Comparison of ENCODE assay signal across 1 cellular context in the genomic region with DNA sequence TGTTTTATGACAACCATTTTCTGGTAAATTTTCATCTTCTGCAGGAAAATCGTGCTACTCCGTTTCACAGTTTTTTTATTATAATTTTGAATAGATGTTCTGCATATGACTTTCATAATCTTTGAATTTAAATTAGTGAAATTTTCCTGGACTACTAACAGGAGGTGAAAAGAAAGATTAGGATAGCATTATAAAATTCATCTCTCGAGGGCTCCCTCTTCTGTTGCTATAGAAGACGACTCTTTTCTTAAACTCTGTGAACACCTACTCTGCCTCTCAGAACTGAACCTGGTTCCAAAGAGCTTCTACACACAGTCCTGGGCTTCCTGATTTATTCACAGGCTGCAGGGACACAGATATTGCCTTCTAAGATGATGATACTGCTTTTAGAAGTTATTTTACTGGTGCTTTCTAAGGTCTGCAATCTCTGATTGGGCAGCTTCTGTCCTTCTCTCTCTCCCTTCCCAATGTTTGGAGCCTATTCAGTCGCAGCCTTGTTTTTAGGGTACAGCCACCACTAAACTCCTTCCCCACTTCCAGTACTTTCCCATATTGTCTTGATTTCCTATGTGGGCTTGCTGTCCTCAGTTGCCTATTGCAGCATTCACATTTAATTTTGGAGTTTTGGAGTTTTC.
TF ChIP-seq lines count a peak whose summit lies in the region.

No MANE protein-coding gene starts in this region.

TF ChIP-seq in GM23338, 12 proteins besides CTCF, POLR2A, EP300 and RAD21:
- TF ChIP-seq ETS1 (IDR thresholded peaks at IDR 0.05) = no peak
- TF ChIP-seq EZH2 (IDR thresholded peaks at IDR 0.05; ENCODE audit: low read depth, unreplicated experiment) = no peak
- TF ChIP-seq, protein P1, sequence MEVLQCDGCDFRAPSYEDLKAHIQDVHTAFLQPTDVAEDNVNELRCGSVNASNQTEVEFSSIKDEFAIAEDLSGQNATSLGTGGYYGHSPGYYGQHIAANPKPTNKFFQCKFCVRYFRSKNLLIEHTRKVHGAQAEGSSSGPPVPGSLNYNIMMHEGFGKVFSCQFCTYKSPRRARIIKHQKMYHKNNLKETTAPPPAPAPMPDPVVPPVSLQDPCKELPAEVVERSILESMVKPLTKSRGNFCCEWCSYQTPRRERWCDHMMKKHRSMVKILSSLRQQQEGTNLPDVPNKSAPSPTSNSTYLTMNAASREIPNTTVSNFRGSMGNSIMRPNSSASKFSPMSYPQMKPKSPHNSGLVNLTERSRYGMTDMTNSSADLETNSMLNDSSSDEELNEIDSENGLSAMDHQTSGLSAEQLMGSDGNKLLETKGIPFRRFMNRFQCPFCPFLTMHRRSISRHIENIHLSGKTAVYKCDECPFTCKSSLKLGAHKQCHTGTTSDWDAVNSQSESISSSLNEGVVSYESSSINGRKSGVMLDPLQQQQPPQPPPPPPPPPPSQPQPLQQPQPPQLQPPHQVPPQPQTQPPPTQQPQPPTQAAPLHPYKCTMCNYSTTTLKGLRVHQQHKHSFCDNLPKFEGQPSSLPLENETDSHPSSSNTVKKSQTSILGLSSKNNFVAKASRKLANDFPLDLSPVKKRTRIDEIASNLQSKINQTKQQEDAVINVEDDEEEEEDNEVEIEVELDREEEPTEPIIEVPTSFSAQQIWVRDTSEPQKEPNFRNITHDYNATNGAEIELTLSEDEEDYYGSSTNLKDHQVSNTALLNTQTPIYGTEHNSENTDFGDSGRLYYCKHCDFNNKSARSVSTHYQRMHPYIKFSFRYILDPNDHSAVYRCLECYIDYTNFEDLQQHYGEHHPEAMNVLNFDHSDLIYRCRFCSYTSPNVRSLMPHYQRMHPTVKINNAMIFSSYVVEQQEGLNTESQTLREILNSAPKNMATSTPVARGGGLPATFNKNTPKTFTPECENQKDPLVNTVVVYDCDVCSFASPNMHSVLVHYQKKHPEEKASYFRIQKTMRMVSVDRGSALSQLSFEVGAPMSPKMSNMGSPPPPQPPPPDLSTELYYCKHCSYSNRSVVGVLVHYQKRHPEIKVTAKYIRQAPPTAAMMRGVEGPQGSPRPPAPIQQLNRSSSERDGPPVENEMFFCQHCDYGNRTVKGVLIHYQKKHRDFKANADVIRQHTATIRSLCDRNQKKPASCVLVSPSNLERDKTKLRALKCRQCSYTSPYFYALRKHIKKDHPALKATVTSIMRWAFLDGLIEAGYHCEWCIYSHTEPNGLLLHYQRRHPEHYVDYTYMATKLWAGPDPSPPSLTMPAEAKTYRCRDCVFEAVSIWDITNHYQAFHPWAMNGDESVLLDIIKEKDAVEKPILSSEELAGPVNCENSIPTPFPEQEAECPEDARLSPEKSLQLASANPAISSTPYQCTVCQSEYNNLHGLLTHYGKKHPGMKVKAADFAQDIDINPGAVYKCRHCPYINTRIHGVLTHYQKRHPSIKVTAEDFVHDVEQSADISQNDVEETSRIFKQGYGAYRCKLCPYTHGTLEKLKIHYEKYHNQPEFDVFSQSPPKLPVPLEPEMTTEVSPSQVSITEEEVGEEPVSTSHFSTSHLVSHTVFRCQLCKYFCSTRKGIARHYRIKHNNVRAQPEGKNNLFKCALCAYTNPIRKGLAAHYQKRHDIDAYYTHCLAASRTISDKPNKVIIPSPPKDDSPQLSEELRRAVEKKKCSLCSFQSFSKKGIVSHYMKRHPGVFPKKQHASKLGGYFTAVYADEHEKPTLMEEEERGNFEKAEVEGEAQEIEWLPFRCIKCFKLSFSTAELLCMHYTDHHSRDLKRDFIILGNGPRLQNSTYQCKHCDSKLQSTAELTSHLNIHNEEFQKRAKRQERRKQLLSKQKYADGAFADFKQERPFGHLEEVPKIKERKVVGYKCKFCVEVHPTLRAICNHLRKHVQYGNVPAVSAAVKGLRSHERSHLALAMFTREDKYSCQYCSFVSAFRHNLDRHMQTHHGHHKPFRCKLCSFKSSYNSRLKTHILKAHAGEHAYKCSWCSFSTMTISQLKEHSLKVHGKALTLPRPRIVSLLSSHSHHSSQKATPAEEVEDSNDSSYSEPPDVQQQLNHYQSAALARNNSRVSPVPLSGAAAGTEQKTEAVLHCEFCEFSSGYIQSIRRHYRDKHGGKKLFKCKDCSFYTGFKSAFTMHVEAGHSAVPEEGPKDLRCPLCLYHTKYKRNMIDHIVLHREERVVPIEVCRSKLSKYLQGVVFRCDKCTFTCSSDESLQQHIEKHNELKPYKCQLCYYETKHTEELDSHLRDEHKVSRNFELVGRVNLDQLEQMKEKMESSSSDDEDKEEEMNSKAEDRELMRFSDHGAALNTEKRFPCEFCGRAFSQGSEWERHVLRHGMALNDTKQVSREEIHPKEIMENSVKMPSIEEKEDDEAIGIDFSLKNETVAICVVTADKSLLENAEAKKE (CRISPR knock-in tag; IDR thresholded peaks at IDR 0.05) = no peak
- no peak for TF ChIP-seq STAT1 (IDR thresholded peaks at IDR 0.05; ENCODE audit: unreplicated experiment)
- no peak for TF ChIP-seq NANOG (IDR thresholded peaks at IDR 0.05; ENCODE audit: borderline replicate concordance)
- no peak for TF ChIP-seq ZNF331 (CRISPR knock-in tag; IDR thresholded peaks at IDR 0.05; ENCODE audit: low read depth)
- no peak for TF ChIP-seq CREB1 (CRISPR knock-in tag; IDR thresholded peaks at IDR 0.05; ENCODE audit: low read depth)
- TF ChIP-seq JUNB (IDR thresholded peaks at IDR 0.05; ENCODE audit: unreplicated experiment) = no peak
- TF ChIP-seq POLR2AphosphoS5 (IDR thresholded peaks at IDR 0.05; ENCODE audit: low read depth) = no peak
- no peak for TF ChIP-seq REST (IDR thresholded peaks at IDR 0.05; ENCODE audit: unreplicated experiment)
- no peak for TF ChIP-seq ZNF114 (CRISPR knock-in tag; IDR thresholded peaks at IDR 0.05)
- TF ChIP-seq EZH2phosphoT487 (IDR thresholded peaks at IDR 0.05; ENCODE audit: unreplicated experiment) = no peak
